Comparison of ENCODE assay signal across 8 cellular contexts in the genomic region with DNA sequence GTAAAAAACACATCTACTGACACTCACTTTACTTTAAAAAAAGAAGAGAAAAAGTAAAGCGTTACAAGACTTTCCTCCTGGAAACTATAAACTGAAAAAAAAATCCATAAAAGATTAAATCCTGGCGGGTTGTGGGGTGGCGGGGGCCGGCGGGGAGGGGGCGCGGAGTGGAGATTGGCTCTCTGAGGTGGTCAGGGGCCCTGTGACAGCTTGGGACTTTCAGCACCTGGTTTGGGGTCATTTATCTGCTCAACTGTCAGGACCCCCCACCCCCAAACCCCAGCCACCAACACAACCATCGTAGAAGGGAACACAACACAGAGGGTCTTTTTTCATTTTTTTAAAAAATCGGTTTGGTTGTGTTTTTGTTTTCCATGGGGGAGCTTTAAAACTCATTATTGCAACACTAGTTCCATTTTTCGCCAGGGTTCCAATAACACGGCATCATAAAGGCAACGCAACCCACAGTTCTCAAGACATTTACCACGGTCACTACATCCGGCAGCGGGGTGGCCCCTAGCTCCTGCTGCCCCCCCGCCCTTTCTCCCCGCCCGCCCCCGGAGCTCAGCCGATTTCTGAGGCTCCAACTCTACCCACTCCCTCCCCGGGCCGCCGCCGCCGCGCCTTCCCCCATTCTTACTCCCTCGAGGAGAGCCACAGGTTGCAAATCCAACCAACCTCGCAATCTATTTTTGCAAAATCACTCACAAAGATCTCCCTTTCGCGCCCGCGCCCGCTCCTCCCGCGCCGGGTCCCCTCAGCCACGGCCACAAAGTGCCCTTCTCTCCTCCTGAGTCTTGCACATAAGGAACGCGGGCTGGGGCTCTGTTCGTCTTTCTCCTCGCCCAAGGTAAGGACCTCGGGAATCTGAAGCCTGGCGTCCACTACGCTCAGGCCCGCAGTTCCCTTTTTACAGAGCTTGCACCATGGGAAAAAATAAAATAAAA. TPM values are rescaled to one million over a fixed set of nuclear protein-coding genes. Genes with fewer than 3 reads are reported as not detected.
DNase-seq lines count a peak whose midpoint lies in the region; ATAC-seq, FAIRE-seq and TF ChIP-seq lines count a peak whose summit lies in the region.

No MANE protein-coding gene starts in this region.

- TF ChIP-seq CTCF in endothelial cell of umbilical vein (IDR thresholded peaks at IDR 0.05; ENCODE audit: extremely low read depth in 1 of 2, insufficient read depth in 1 of 2, low read depth in 1 of 2, low read length in 2 of 2), result no peak

- peaks cover 17% of the 10 kb centered on the region for H3K79me2 ChIP-seq in endothelial cell of umbilical vein (ENCODE audit: control insufficient read depth, insufficient read depth, low read length)

- peak; percentile 85 for DNase-seq in CD1c-positive myeloid dendritic cell (ENCODE audit: extremely low spot score)
- DNase-seq in MG63, result peak; percentile 39
- peak; percentile 78 for DNase-seq in activated CD8-positive, alpha-beta memory T cell treated with anti-CD3 and anti-CD28 coated beads, Interleukin-2, amount 10 ng/mL, durations not matched to agents 7 days and 5 days
- DNase-seq in endothelial cell of umbilical vein (ENCODE audit: low read depth, low spot score), result peak; percentile 39
- DNase-seq in mucosa of gallbladder (ENCODE audit: low spot score), result peak; percentile 40

- peaks cover 4% of the 10 kb centered on the region for H3K27me3 Mint-ChIP-seq in activated CD8-positive, alpha-beta memory T cell treated with anti-CD3 and anti-CD28 coated beads, Interleukin-2, amount 10 ng/mL, durations not matched to agents 7 days and 5 days
- no peaks in the 10 kb centered on the region for H3K27me3 Mint-ChIP-seq in stimulated activated naive CD8-positive, alpha-beta T cell treated with anti-CD3 and anti-CD28 coated beads, Interleukin-15, Interleukin-2, amounts not matched to agents 100 ng/mL and 50 ng/mL, for 24 hours

- H3K27me3 ChIP-seq in MG63, result no peaks in the 10 kb centered on the region
- no peaks in the 10 kb centered on the region for H3K27me3 ChIP-seq in endothelial cell of umbilical vein (ENCODE audit: control insufficient read depth in 2 of 2, insufficient read depth in 2 of 2, low read length in 2 of 2)

- H3K9me3 Mint-ChIP-seq in activated CD8-positive, alpha-beta memory T cell treated with anti-CD3 and anti-CD28 coated beads, Interleukin-2, amount 10 ng/mL, durations not matched to agents 7 days and 5 days (ENCODE audit: low read depth), result no peaks in the 10 kb centered on the region
- H3K9me3 Mint-ChIP-seq in stimulated activated naive CD8-positive, alpha-beta T cell treated with anti-CD3 and anti-CD28 coated beads, Interleukin-15, Interleukin-2, amounts not matched to agents 100 ng/mL and 50 ng/mL, for 24 hours, result no peaks in the 10 kb centered on the region

- H3K27ac Mint-ChIP-seq in activated CD8-positive, alpha-beta memory T cell treated with anti-CD3 and anti-CD28 coated beads, Interleukin-2, amount 10 ng/mL, durations not matched to agents 7 days and 5 days, result peak overlapping the region; percentile 99
- peak overlapping the region; percentile 98 for H3K27ac Mint-ChIP-seq in stimulated activated naive CD8-positive, alpha-beta T cell treated with anti-CD3 and anti-CD28 coated beads, Interleukin-15, Interleukin-2, amounts not matched to agents 100 ng/mL and 50 ng/mL, for 24 hours

- dilution Hi-C loops in endothelial cell of umbilical vein (cut with MboI; ENCODE audit: extremely low pct_ligation_motif_present, low sequenced_read_pairs), result loop anchor here (5.0 to 25.0 kb wide), 2 partner anchors 919 to 1209 kb away; no protein-coding TSS in a partner anchor

- H4K20me1 ChIP-seq in endothelial cell of umbilical vein (replicated peaks; ENCODE audit: control insufficient read depth, extremely low read depth, insufficient read depth, low read length), result no peaks in the 10 kb centered on the region

- H3K9me3 ChIP-seq in MG63, result no peaks in the 10 kb centered on the region
- no peaks in the 10 kb centered on the region for H3K9me3 ChIP-seq in endothelial cell of umbilical vein (replicated peaks; ENCODE audit: control insufficient read depth, insufficient read depth, low read length)

- FAIRE-seq in endothelial cell of umbilical vein (lab: Jason Lieb, UNC), result peak; percentile 62

- H3K4me3 ChIP-seq in MG63, result peak overlapping the region; percentile 66
- peak overlapping the region; percentile 50 to 88 (median 85) for H3K4me3 ChIP-seq in endothelial cell of umbilical vein (replicated peaks in 1 of 3; ENCODE audit: insufficient read depth in 1 of 3, low read depth in 1 of 3, low read length in 3 of 3)

- H3K9me1 ChIP-seq in endothelial cell of umbilical vein (replicated peaks; ENCODE audit: control insufficient read depth, extremely low read depth, insufficient read depth, low read length), result no peaks in the 10 kb centered on the region

- CTCF ChIA-PET in activated CD8-positive, alpha-beta memory T cell treated with anti-CD3 and anti-CD28 coated beads, Interleukin-2, amount 10 ng/mL, durations not matched to agents 7 days and 5 days (lab: Charles Lee), result interaction anchor here (0.8 to 2.2 kb wide), 19 partner anchors 36 to 1415 kb away, joined by 3 to 20 read pairs (median 4); no protein-coding TSS in a partner anchor
- CTCF ChIA-PET in endothelial cell of umbilical vein (lab: Charles Lee), result interaction anchor here (0.6 to 9.2 kb wide), 12 partner anchors 519 to 1405 kb away, joined by 3 to 254 read pairs (median 4); no protein-coding TSS in a partner anchor

- H3K36me3 Mint-ChIP-seq in activated CD8-positive, alpha-beta memory T cell treated with anti-CD3 and anti-CD28 coated beads, Interleukin-2, amount 10 ng/mL, durations not matched to agents 7 days and 5 days, result peaks cover 10% of the 10 kb centered on the region
- H3K36me3 Mint-ChIP-seq in stimulated activated naive CD8-positive, alpha-beta T cell treated with anti-CD3 and anti-CD28 coated beads, Interleukin-15, Interleukin-2, amounts not matched to agents 100 ng/mL and 50 ng/mL, for 24 hours (ENCODE audit: low read depth), result peaks cover 4% of the 10 kb centered on the region

- ATAC-seq in activated CD8-positive, alpha-beta memory T cell treated with anti-CD3 and anti-CD28 coated beads, Interleukin-2, amount 10 ng/mL, durations not matched to agents 7 days and 5 days, result no peak
- ATAC-seq in HG03025 (IDR thresholded peaks at IDR 0.05; ENCODE audit: low FRiP score, unreplicated experiment), result no peak
- ATAC-seq in GM18511 (IDR thresholded peaks at IDR 0.05; ENCODE audit: unreplicated experiment), result no peak

- H3K36me3 ChIP-seq in MG63 (no peaks in the 10 kb centered on the region), endothelial cell of umbilical vein (ENCODE audit: control insufficient read depth in 2 of 2, extremely low read depth in 1 of 2, insufficient read depth in 2 of 2, low read length in 2 of 2) (no peaks in the 10 kb centered on the region)

- TF ChIP-seq POLR2A in endothelial cell of umbilical vein (IDR thresholded peaks at IDR 0.05; ENCODE audit: low read depth, low read length), result no peak

- H3K4me1 ChIP-seq in endothelial cell of umbilical vein (ENCODE audit: control insufficient read depth, extremely low read depth, insufficient read depth, low read length), result peaks cover 32% of the 10 kb centered on the region

- peak overlapping the region; percentile 98 for H3K4me3 Mint-ChIP-seq in activated CD8-positive, alpha-beta memory T cell treated with anti-CD3 and anti-CD28 coated beads, Interleukin-2, amount 10 ng/mL, durations not matched to agents 7 days and 5 days
- peak overlapping the region; percentile 92 for H3K4me3 Mint-ChIP-seq in stimulated activated naive CD8-positive, alpha-beta T cell treated with anti-CD3 and anti-CD28 coated beads, Interleukin-15, Interleukin-2, amounts not matched to agents 100 ng/mL and 50 ng/mL, for 24 hours

- H3K9ac ChIP-seq in endothelial cell of umbilical vein (replicated peaks; ENCODE audit: extremely low read depth, insufficient read depth, low read length), result peak overlapping the region; percentile 100

- H2AFZ ChIP-seq in endothelial cell of umbilical vein (ENCODE audit: low read depth, low read length), result peak overlapping the region; percentile 80

- peaks cover 41% of the 10 kb centered on the region for H3K4me1 Mint-ChIP-seq in activated CD8-positive, alpha-beta memory T cell treated with anti-CD3 and anti-CD28 coated beads, Interleukin-2, amount 10 ng/mL, durations not matched to agents 7 days and 5 days
- H3K4me1 Mint-ChIP-seq in stimulated activated naive CD8-positive, alpha-beta T cell treated with anti-CD3 and anti-CD28 coated beads, Interleukin-15, Interleukin-2, amounts not matched to agents 100 ng/mL and 50 ng/mL, for 24 hours (ENCODE audit: low read depth), result peaks cover 73% of the 10 kb centered on the region

- H3K4me2 ChIP-seq in endothelial cell of umbilical vein (ENCODE audit: insufficient read depth, low read length), result peak overlapping the region; percentile 96

- intact Hi-C loops in endothelial cell of umbilical vein (cut with micrococcal nuclease), result loop anchor here (1.0 to 5.0 kb wide), 11 partner anchors 244 to 1046 kb away; no protein-coding TSS in a partner anchor

- BruUV-seq in endothelial cell of umbilical vein (replicated peaks; lab: Mats Ljungman, UMichigan), result no TSS peak

- POLR2A ChIA-PET in endothelial cell of umbilical vein (lab: Charles Lee), result interaction anchor here (0.6 to 1.1 kb wide), 4 partner anchors 324 to 1211 kb away, joined by 3 read pairs; no protein-coding TSS in a partner anchor

- H3K27ac ChIP-seq in endothelial cell of umbilical vein (ENCODE audit: insufficient read depth, low read depth, low read length), result peak overlapping the region; percentile 100

RNA-seq across cellular contexts. Expression of a gene that starts 1.8 kb away (rescaled TPM):
- total RNA-seq in MG63 (2014; rRNA removed; shearing (Covaris generic); ENCODE audit: low replicate concordance), result 5.5 and 6.2 TPM in 2 replicates
- total RNA-seq in activated CD8-positive, alpha-beta memory T cell treated with anti-CD3 and anti-CD28 coated beads, Interleukin-2, amount 10 ng/mL, durations not matched to agents 7 days and 5 days, result 10 to 100 TPM; 12.1 to 13.2 TPM
- total RNA-seq in endothelial cell of umbilical vein (9.6 and 12.1 TPM in 2 replicates), mucosa of gallbladder (79.4 TPM)
- polyA plus RNA-seq in endothelial cell of umbilical vein, result 3.8 and 6.9 TPM in 2 replicates
- polyA plus RNA-seq in endothelial cell of umbilical vein (2011; cell fraction: cytosol; rRNA removed), result 4.3 and 4.5 TPM in 2 replicates
- polyA plus RNA-seq in endothelial cell of umbilical vein (2011; cell fraction: nucleus; rRNA removed), result 34.1 and 35.0 TPM in 2 replicates
- polyA plus RNA-seq in endothelial cell of umbilical vein (2012), result 20.2 and 33.4 TPM in 2 replicates
- 13.7 and 18.2 TPM in 2 replicates for polyA minus RNA-seq in endothelial cell of umbilical vein
- 4.2 TPM for polyA minus RNA-seq in endothelial cell of umbilical vein (2011; cell fraction: cytosol; rRNA and poly(A)+ RNA removed)
- 35.8 and 58.8 TPM in 2 replicates for polyA minus RNA-seq in endothelial cell of umbilical vein (2011; cell fraction: nucleus; rRNA and poly(A)+ RNA removed)

RNA-seq across cellular contexts. Expression of a gene that starts 41.1 kb away (rescaled TPM):
- total RNA-seq in MG63 (2014; rRNA removed; shearing (Covaris generic); ENCODE audit: low replicate concordance), result not detected in 2 replicates
- not detected for total RNA-seq in activated CD8-positive, alpha-beta memory T cell treated with anti-CD3 and anti-CD28 coated beads, Interleukin-2, amount 10 ng/mL, durations not matched to agents 7 days and 5 days
- total RNA-seq in endothelial cell of umbilical vein, result not detected in 2 replicates
- polyA plus RNA-seq in endothelial cell of umbilical vein, result not detected in 2 replicates
- not detected in 2 replicates for polyA plus RNA-seq in endothelial cell of umbilical vein (2011; cell fraction: cytosol; rRNA removed)
- polyA plus RNA-seq in endothelial cell of umbilical vein (2011; cell fraction: nucleus; rRNA removed), result not detected in 2 replicates
- polyA plus RNA-seq in endothelial cell of umbilical vein (2012), result not detected in 2 replicates
- not detected in 2 replicates for polyA minus RNA-seq in endothelial cell of umbilical vein
- polyA minus RNA-seq in endothelial cell of umbilical vein (2011; cell fraction: cytosol; rRNA and poly(A)+ RNA removed), result not detected
- not detected in 2 replicates for polyA minus RNA-seq in endothelial cell of umbilical vein (2011; cell fraction: nucleus; rRNA and poly(A)+ RNA removed)
- not detected for total RNA-seq in mucosa of gallbladder
